Comparison of ENCODE assay signal across 13 cellular contexts in the genomic region with DNA sequence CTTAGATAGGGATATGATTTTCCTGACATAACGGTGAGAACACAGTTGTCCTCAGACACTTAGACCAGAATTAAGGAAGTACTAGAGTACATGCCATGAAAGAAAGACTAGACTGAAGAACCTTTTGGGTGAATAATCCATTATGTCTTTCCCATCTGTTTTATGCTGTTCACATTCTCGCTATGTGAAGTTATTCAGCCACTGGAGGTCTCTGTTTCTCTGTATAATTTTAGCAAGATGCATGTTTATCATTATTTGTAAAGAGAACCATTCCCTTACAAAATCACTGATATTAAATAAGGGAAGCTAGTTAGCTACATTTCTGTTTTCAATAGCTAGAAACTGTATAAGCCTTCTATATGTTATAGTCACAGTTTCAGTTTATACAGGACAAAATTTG.
DNase-seq lines count a peak whose midpoint lies in the region; ATAC-seq and TF ChIP-seq lines count a peak whose summit lies in the region.
"Had no signal": no experiment of that assay in that cellular context is flagged by ENCODE, and none has a peak within 500 bp of the region (broad histone marks: within the 10 kb centered on the region; RNA-seq: fewer than 3 reads in every experiment).

No MANE protein-coding gene starts in this region.

- no peak overlapping the region for H3K4me3 Mint-ChIP-seq in HFFc6
- H3K4me3 Mint-ChIP-seq: CD8-positive, alpha-beta memory T cell; central memory CD8-positive, alpha-beta T cell had no signal

- no peak overlapping the region for H3K27ac Mint-ChIP-seq in HFFc6
- H3K27ac Mint-ChIP-seq: CD8-positive, alpha-beta memory T cell had no signal

- H3K4me3 ChIP-seq in AG09309 (ENCODE audit: control insufficient read depth, low read depth, low read length) = no peak overlapping the region
- H3K4me3 ChIP-seq: stomach had no signal

- H3K27me3 Mint-ChIP-seq in HFFc6 (ENCODE audit: insufficient read depth) = no peaks in the 10 kb centered on the region; the same call in 1 of the 2 replicates
- H3K27me3 Mint-ChIP-seq: CD8-positive, alpha-beta memory T cell; central memory CD8-positive, alpha-beta T cell had no signal

- H3K9me3 Mint-ChIP-seq in HFFc6 = no peaks in the 10 kb centered on the region

- H3K36me3 Mint-ChIP-seq in HFFc6 (ENCODE audit: low read depth) = no peaks in the 10 kb centered on the region
- H3K36me3 Mint-ChIP-seq: CD8-positive, alpha-beta memory T cell had no signal

- peak; percentile 32 for TF ChIP-seq CTCF in AG09309 (IDR thresholded peaks at IDR 0.05; ENCODE audit: control insufficient read depth, insufficient read depth, low read depth, low read length, missing control alignments)
- TF ChIP-seq CTCF in HFFc6 (IDR thresholded peaks at IDR 0.05) = peak; percentile 54; the same call in 1 of the 2 replicates

- no peak for ATAC-seq in HG03095 (IDR thresholded peaks at IDR 0.05; ENCODE audit: unreplicated experiment)

- intact Hi-C loops in posterior cingulate gyrus (cut with DNase I) = no loop called here

- DNase-seq in AG09309 (ENCODE audit: low read depth) = no peak
- no peak for DNase-seq in HFFc6
- DNase-seq in amniotic epithelial cell (ENCODE audit: low read depth) = peak; percentile 51
- DNase-seq in iris pigment epithelial cell (ENCODE audit: low read depth) = peak; percentile 22
- DNase-seq in D341Med (ENCODE audit: low spot score) = no peak
- DNase-seq in amniotic stem cell (lab: John Stamatoyannopoulos, UW) = no peak
- no peak for DNase-seq in posterior cingulate gyrus
- DNase-seq: CD8-positive, alpha-beta memory T cell; islet precursor cell; MM.1S; stomach had no signal

- no peaks in the 10 kb centered on the region for H3K4me1 Mint-ChIP-seq in HFFc6 (ENCODE audit: low read depth)
- H3K4me1 Mint-ChIP-seq: CD8-positive, alpha-beta memory T cell; central memory CD8-positive, alpha-beta T cell had no signal

Comparison
In these comparisons a context has a peak if more than half of its experiments do, and no peak if none do; other contexts are left out.
1. DNase-seq: peak in amniotic epithelial cell (single experiment) and iris pigment epithelial cell (single experiment); none in AG09309 (single experiment), HFFc6 (single experiment), D341Med (single experiment), amniotic stem cell (single experiment) and posterior cingulate gyrus (0 of 10).